Comparison of ENCODE assay signal across 1 cellular context in the genomic region with DNA sequence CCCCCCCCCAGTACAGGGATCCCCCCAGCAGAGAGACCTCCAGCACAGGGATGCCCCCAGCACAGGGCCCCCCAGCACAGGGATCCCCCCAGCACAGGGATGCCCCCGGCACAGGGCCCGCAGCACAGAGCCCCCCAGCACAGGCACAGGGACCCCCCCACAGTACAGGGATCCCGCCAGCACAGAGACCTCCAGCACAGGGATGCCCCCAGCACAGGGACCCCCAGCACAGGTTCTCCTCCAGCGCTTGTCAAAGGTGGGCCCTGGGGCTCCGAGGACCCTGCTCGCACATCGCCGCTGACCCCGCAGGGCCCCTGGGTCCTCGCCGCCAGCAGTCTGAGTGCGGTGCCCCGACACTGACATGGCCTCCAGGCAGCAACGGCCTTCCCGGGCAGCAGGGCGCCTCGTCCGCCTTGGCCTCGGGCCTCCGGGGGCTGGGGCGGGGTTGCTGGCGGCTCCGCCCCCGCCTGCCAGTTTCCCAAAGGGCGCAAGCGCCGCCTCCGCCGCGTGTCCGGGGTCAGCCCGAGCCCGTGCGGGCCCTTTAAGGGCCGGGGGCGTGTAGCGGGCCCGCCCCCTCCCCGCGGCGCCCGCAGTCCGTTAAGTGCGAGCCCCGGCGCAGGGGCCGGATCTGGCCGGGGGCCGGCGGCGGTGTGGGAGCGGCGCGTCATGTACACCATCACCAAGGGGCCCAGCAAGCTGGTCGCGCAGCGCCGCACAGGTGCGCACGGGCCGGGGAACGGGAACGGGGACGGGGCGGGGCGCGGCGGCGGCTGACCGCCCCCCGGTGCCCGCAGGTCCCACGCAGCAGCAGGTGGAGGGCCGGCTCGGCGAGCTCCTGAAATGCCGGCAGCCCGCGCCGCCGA.
TF ChIP-seq lines count a peak whose summit lies in the region.

A gene with protein sequence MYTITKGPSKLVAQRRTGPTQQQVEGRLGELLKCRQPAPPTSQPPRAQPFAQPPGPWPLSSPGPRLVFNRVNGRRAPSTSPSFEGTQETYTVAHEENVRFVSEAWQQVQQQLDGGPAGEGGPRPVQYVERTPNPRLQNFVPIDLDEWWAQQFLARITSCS (plus strand): TSS at position 503 of the 863 bp plus-strand sequence. CDS start 164 bp downstream, at position 667.

TF ChIP-seq in HepG2, 621 proteins besides CTCF, POLR2A, EP300 and RAD21 (continued from another document and continues in another):
- TF ChIP-seq ZFP1 (CRISPR knock-in tag; IDR thresholded peaks at IDR 0.05) = no peak
- no peak for TF ChIP-seq HOXA7 (CRISPR knock-in tag; IDR thresholded peaks at IDR 0.05)
- 0 out of 2 replicates have a peak, but pooled peaks have one; percentile 53 for TF ChIP-seq KLF6 (CRISPR knock-in tag; IDR thresholded peaks at IDR 0.05)
- TF ChIP-seq, protein P1, sequence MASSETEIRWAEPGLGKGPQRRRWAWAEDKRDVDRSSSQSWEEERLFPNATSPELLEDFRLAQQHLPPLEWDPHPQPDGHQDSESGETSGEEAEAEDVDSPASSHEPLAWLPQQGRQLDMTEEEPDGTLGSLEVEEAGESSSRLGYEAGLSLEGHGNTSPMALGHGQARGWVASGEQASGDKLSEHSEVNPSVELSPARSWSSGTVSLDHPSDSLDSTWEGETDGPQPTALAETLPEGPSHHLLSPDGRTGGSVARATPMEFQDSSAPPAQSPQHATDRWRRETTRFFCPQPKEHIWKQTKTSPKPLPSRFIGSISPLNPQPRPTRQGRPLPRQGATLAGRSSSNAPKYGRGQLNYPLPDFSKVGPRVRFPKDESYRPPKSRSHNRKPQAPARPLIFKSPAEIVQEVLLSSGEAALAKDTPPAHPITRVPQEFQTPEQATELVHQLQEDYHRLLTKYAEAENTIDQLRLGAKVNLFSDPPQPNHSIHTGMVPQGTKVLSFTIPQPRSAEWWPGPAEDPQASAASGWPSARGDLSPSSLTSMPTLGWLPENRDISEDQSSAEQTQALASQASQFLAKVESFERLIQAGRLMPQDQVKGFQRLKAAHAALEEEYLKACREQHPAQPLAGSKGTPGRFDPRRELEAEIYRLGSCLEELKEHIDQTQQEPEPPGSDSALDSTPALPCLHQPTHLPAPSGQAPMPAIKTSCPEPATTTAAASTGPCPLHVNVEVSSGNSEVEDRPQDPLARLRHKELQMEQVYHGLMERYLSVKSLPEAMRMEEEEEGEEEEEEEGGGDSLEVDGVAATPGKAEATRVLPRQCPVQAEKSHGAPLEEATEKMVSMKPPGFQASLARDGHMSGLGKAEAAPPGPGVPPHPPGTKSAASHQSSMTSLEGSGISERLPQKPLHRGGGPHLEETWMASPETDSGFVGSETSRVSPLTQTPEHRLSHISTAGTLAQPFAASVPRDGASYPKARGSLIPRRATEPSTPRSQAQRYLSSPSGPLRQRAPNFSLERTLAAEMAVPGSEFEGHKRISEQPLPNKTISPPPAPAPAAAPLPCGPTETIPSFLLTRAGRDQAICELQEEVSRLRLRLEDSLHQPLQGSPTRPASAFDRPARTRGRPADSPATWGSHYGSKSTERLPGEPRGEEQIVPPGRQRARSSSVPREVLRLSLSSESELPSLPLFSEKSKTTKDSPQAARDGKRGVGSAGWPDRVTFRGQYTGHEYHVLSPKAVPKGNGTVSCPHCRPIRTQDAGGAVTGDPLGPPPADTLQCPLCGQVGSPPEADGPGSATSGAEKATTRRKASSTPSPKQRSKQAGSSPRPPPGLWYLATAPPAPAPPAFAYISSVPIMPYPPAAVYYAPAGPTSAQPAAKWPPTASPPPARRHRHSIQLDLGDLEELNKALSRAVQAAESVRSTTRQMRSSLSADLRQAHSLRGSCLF (CRISPR knock-in tag; IDR thresholded peaks at IDR 0.05; ENCODE audit: borderline replicate concordance) = no peak
- no peak for TF ChIP-seq MAFG (CRISPR knock-in tag; IDR thresholded peaks at IDR 0.05)
- TF ChIP-seq ZFP62 (CRISPR knock-in tag; IDR thresholded peaks at IDR 0.05) = no peak
- TF ChIP-seq RXRB (CRISPR knock-in tag; IDR thresholded peaks at IDR 0.05; ENCODE audit: borderline replicate concordance) = peak; percentile 45; the same call in 1 of the 2 replicates
- TF ChIP-seq, protein P2, sequence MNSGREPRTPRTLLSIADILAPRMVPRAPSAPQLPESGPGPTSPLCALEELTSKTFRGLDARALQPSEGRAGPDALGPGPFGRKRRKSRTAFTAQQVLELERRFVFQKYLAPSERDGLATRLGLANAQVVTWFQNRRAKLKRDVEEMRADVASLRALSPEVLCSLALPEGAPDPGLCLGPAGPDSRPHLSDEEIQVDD (CRISPR knock-in tag; IDR thresholded peaks at IDR 0.05; ENCODE audit: borderline replicate concordance) = no peak; the same call in 1 of the 2 replicates
- TF ChIP-seq ETV6 (CRISPR knock-in tag; conservative IDR thresholded peaks at IDR 0.05) = no peak
- TF ChIP-seq ATF7-NPFF (CRISPR knock-in tag; IDR thresholded peaks at IDR 0.05; ENCODE audit: low read depth) = no peak
- TF ChIP-seq BORCS8-MEF2B (CRISPR knock-in tag; IDR thresholded peaks at IDR 0.05) = peak; percentile 61; the same call in 1 of the 2 replicates
- TF ChIP-seq ZBTB33 (CRISPR knock-in tag; IDR thresholded peaks at IDR 0.05) = no peak
- TF ChIP-seq SMAD1 (CRISPR knock-in tag; IDR thresholded peaks at IDR 0.05; ENCODE audit: borderline replicate concordance, low read depth) = no peak
- no peak for TF ChIP-seq NR1H2 (CRISPR knock-in tag; IDR thresholded peaks at IDR 0.05; ENCODE audit: borderline replicate concordance, low read depth)
- TF ChIP-seq, protein P3, sequence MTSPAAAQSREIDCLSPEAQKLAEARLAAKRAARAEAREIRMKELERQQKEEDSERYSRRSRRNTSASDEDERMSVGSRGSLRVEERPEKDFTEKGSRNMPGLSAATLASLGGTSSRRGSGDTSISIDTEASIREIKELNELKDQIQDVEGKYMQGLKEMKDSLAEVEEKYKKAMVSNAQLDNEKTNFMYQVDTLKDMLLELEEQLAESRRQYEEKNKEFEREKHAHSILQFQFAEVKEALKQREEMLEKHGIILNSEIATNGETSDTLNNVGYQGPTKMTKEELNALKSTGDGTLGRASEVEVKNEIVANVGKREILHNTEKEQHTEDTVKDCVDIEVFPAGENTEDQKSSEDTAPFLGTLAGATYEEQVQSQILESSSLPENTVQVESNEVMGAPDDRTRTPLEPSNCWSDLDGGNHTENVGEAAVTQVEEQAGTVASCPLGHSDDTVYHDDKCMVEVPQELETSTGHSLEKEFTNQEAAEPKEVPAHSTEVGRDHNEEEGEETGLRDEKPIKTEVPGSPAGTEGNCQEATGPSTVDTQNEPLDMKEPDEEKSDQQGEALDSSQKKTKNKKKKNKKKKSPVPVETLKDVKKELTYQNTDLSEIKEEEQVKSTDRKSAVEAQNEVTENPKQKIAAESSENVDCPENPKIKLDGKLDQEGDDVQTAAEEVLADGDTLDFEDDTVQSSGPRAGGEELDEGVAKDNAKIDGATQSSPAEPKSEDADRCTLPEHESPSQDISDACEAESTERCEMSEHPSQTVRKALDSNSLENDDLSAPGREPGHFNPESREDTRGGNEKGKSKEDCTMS (CRISPR knock-in tag; conservative IDR thresholded peaks at IDR 0.05) = no peak
- TF ChIP-seq ZNF709 (CRISPR knock-in tag; IDR thresholded peaks at IDR 0.05) = peak; percentile 72; the same call in 1 of the 2 replicates
- no peak for TF ChIP-seq ZBTB21 (CRISPR knock-in tag; IDR thresholded peaks at IDR 0.05)
- 0 out of 2 replicates have a peak, but pooled peaks have one; percentile 49 for TF ChIP-seq CCDC6 (CRISPR knock-in tag; IDR thresholded peaks at IDR 0.05)
- TF ChIP-seq ZFP36L2 (CRISPR knock-in tag; IDR thresholded peaks at IDR 0.05) = no peak
- TF ChIP-seq CBX1 (IDR thresholded peaks at IDR 0.05; ENCODE audit: low read depth) = peak; percentile 78
- TF ChIP-seq ZNF850 (CRISPR knock-in tag; conservative IDR thresholded peaks at IDR 0.05) = no peak
- peak; percentile 65; the same call in 1 of the 2 replicates for TF ChIP-seq HOXD1 (CRISPR knock-in tag; IDR thresholded peaks at IDR 0.05)
- TF ChIP-seq, protein P4, sequence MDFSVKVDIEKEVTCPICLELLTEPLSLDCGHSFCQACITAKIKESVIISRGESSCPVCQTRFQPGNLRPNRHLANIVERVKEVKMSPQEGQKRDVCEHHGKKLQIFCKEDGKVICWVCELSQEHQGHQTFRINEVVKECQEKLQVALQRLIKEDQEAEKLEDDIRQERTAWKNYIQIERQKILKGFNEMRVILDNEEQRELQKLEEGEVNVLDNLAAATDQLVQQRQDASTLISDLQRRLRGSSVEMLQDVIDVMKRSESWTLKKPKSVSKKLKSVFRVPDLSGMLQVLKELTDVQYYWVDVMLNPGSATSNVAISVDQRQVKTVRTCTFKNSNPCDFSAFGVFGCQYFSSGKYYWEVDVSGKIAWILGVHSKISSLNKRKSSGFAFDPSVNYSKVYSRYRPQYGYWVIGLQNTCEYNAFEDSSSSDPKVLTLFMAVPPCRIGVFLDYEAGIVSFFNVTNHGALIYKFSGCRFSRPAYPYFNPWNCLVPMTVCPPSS (IDR thresholded peaks at IDR 0.05) = no peak
- TF ChIP-seq, protein P5, sequence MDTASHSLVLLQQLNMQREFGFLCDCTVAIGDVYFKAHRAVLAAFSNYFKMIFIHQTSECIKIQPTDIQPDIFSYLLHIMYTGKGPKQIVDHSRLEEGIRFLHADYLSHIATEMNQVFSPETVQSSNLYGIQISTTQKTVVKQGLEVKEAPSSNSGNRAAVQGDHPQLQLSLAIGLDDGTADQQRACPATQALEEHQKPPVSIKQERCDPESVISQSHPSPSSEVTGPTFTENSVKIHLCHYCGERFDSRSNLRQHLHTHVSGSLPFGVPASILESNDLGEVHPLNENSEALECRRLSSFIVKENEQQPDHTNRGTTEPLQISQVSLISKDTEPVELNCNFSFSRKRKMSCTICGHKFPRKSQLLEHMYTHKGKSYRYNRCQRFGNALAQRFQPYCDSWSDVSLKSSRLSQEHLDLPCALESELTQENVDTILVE (CRISPR knock-in tag; IDR thresholded peaks at IDR 0.05) = no peak; the same call in 1 of the 2 replicates
- TF ChIP-seq, protein P6, sequence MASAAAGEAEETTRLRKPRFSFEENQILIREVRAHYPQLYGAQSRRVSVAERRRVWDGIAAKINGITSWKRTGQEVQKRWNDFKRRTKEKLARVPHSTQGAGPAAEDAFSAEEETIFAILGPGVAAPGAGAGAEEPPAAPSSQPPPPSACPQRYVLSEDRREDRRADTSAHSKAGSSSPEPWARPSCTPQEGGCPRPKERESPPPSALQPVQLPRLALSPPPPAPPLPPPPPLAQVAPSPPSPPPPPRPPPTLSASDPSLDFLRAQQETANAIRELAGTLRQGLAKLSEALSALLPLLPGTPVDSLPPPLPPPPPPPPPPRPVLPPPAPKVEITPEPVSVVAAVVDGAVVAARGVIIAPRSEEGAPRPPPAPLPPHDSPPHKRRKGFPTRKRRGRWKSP (CRISPR knock-in tag; IDR thresholded peaks at IDR 0.05) = peak; percentile 79
- TF ChIP-seq HNF1A (IDR thresholded peaks at IDR 0.05; ENCODE audit: low read depth) = no peak
- no peak for TF ChIP-seq HNF1A (CRISPR knock-in tag; IDR thresholded peaks at IDR 0.05; ENCODE audit: borderline replicate concordance)
- TF ChIP-seq RNF219 (CRISPR knock-in tag; IDR thresholded peaks at IDR 0.05) = no peak
- TF ChIP-seq ZNF879 (CRISPR knock-in tag; IDR thresholded peaks at IDR 0.05) = no peak
- no peak for TF ChIP-seq HNRNPH1 (optimal IDR thresholded peaks at IDR 0.05; ENCODE audit: low read depth, low read length)
- 0 out of 2 replicates have a peak, but pooled peaks have one; percentile 17 for TF ChIP-seq TOPORS (CRISPR knock-in tag; IDR thresholded peaks at IDR 0.05)
- 0 out of 2 replicates have a peak, but pooled peaks have one; percentile 52 for TF ChIP-seq ZNF235 (CRISPR knock-in tag; IDR thresholded peaks at IDR 0.05; ENCODE audit: borderline replicate concordance)
